Comparison of ENCODE assay signal across 7 cellular contexts in genomic region chr21:31873696-31874599, GRCh38. TPM values are rescaled to one million over a fixed set of nuclear protein-coding genes. Genes with fewer than 3 reads are reported as not detected.
DNase-seq lines count a peak whose midpoint lies in the region; ATAC-seq, FAIRE-seq and TF ChIP-seq lines count a peak whose summit lies in the region.

No MANE protein-coding gene starts in this region.

- peaks cover 0 to 27% (median 8%) of the 10 kb centered on the region in 12 donors for H3K4me1 ChIP-seq in heart left ventricle

- FAIRE-seq in GM12891 (lab: Jason Lieb, UNC): no peak

- peaks cover 0 to 66% (median 13%) of the 10 kb centered on the region in 9 donors for H3K27me3 ChIP-seq in heart left ventricle

- TF ChIP-seq POLR2A in GM12891 (IDR thresholded peaks at IDR 0.05; ENCODE audit: low read depth, low read length): no peak
- TF ChIP-seq POLR2A in heart left ventricle (IDR thresholded peaks at IDR 0.05): no peak

- H3K9me3 ChIP-seq in heart left ventricle: no peaks in the 10 kb centered on the region

- no peaks in the 10 kb centered on the region for H3K9me3 Mint-ChIP-seq in activated T-cell treated with anti-CD3 and anti-CD28 coated beads, Interleukin-2, amount 50 U/mL, for 4 hours

- TF ChIP-seq CTCF in heart left ventricle (IDR thresholded peaks at IDR 0.05) (peak; percentile 39 to 63 (median 51)), retinal pigment epithelial cell (conservative IDR thresholded peaks at IDR 0.05; ENCODE audit: low read depth, low read length) (peak; percentile 42)

- WGBS in heart left ventricle, 4 donors: 2 to 6% (median 4%) methylated on average over 31 to 77 of the region's 77 CpGs

- peaks cover 59% of the 10 kb centered on the region for H3K27me3 Mint-ChIP-seq in activated T-cell treated with anti-CD3 and anti-CD28 coated beads, Interleukin-2, amount 50 U/mL, for 4 hours (ENCODE audit: low read depth)

- peaks cover 8% of the 10 kb centered on the region for H3K4me1 Mint-ChIP-seq in activated T-cell treated with anti-CD3 and anti-CD28 coated beads, Interleukin-2, amount 50 U/mL, for 4 hours (ENCODE audit: low read depth)

- no peaks in the 10 kb centered on the region for H3K36me3 Mint-ChIP-seq in activated T-cell treated with anti-CD3 and anti-CD28 coated beads, Interleukin-2, amount 50 U/mL, for 4 hours (ENCODE audit: insufficient read depth)

- no peaks in the 10 kb centered on the region for H3K36me3 ChIP-seq in heart left ventricle

- intact Hi-C loops in heart left ventricle (cut with DNase I): loop anchor here in 1 of 10 donors (2.0 kb wide), 1 partner anchor 385 kb away; no protein-coding TSS in a partner anchor

- peak; percentile 47 to 56 for ATAC-seq in activated T-cell treated with anti-CD3 and anti-CD28 coated beads, Interleukin-2, amount 50 U/mL, for 4 hours
- peak in 3 of 4 donors; percentile 24 to 44 (median 35) for ATAC-seq in heart left ventricle
- ATAC-seq in HG03460 (IDR thresholded peaks at IDR 0.05; ENCODE audit: unreplicated experiment): no peak

- H3K4me3 Mint-ChIP-seq in activated T-cell treated with anti-CD3 and anti-CD28 coated beads, Interleukin-2, amount 50 U/mL, for 4 hours: no peak overlapping the region

- DNase-seq in GM12891 (ENCODE audit: insufficient read length, low spot score) (peak; percentile 46), NCI-H2171 (lab: John Stamatoyannopoulos, UW) (peak; percentile 62), heart left ventricle (peak; percentile 20 to 65 (median 36)), retinal pigment epithelial cell (ENCODE audit: low read depth) (no peak), pons (ENCODE audit: low spot score) (no peak)
- peak; percentile 16 for DNase-seq in activated T-cell treated with anti-CD3 and anti-CD28 coated beads, Interleukin-2, amount 50 U/mL, for 4 hours

- H3K4me3 ChIP-seq in heart left ventricle (peak overlapping the region; percentile 11 to 68 (median 54)), retinal pigment epithelial cell (ENCODE audit: low read length) (peak overlapping the region; percentile 20)

- no peak overlapping the region for H3K27ac ChIP-seq in heart left ventricle

TF ChIP-seq in GM12891, 5 proteins besides CTCF, POLR2A, EP300 and RAD21:
- TF ChIP-seq POU2F2 (IDR thresholded peaks at IDR 0.05; ENCODE audit: low read depth, low read length) (no peak), TAF1 (IDR thresholded peaks at IDR 0.05; ENCODE audit: low read depth, low read length) (no peak)
TF ChIP-seq in GM12891: peak in this region for 0.

RNA-seq across cellular contexts. Expression of gene HUNK, which starts 1.1 kb away (rescaled TPM):
- not detected for polyA plus RNA-seq in GM12891 (2012; ENCODE audit: low read depth, missing spikeins)
- total RNA-seq in activated T-cell treated with anti-CD3 and anti-CD28 coated beads, Interleukin-2, amount 50 U/mL, for 4 hours: under 1 TPM; 0.05 to 0.61 (median 0.05) TPM
- total RNA-seq in heart left ventricle: 1 to 10 TPM in 2 of 9 donors, under 1 TPM in 7; 0.02 to 1.4 (median 0.22) TPM
- polyA plus RNA-seq in heart left ventricle: under 1 TPM; 0.04 to 0.30 TPM

Comparison
In these comparisons a context has a peak if more than half of its experiments do, and no peak if none do; other contexts are left out.
1. DNase-seq: peak in GM12891 (single experiment), NCI-H2171 (single experiment), activated T-cell treated with anti-CD3 and anti-CD28 coated beads, Interleukin-2, amount 50 U/mL, for 4 hours (single experiment) and heart left ventricle (5 of 5); none in retinal pigment epithelial cell (single experiment) and pons (single experiment).